In the genomic region with DNA sequence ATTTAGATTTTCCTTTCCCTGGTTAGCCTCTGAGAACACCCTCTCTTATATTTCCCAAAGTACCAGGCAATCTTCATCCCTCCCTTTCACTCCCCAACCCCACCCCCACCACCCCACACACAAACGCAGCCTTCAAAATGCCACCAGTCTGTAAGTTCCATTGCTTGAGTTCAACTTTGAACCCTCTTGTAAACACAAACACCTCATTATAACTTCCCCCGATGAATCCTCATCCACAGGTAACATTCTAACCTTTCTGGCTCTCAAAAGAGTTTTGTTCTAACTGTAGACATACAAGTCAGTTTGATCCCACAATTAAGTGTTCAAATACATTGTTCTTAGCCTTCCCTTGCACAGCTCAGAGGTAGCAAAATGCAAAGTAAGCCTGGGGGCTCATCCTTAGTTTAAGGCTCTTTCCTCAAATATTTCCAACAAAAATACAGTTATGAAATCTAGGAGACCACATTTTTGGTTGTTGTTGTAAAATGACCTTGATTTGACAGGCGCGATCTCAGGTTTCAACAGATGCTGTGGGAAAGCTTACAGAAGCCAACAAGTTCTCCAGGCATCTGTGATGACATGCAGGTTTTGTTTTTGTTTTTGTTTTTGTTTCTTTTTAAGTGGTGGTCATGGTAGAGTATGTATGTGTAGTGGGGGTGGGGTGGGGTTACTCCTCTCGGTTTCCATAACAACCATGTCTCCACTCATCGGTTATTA, we compare ENCODE assay signal across 1 cellular context.
TF ChIP-seq lines count a peak whose summit lies in the region.

No MANE protein-coding gene starts in this region.

TF ChIP-seq in HepG2, 621 proteins besides CTCF, POLR2A, EP300 and RAD21 (continued from another document and continues in another):
- TF ChIP-seq, protein P1, sequence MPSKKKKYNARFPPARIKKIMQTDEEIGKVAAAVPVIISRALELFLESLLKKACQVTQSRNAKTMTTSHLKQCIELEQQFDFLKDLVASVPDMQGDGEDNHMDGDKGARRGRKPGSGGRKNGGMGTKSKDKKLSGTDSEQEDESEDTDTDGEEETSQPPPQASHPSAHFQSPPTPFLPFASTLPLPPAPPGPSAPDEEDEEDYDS (CRISPR knock-in tag; IDR thresholded peaks at IDR 0.05): 0 out of 2 replicates have a peak, but pooled peaks have one; percentile 9
- TF ChIP-seq, protein P2, sequence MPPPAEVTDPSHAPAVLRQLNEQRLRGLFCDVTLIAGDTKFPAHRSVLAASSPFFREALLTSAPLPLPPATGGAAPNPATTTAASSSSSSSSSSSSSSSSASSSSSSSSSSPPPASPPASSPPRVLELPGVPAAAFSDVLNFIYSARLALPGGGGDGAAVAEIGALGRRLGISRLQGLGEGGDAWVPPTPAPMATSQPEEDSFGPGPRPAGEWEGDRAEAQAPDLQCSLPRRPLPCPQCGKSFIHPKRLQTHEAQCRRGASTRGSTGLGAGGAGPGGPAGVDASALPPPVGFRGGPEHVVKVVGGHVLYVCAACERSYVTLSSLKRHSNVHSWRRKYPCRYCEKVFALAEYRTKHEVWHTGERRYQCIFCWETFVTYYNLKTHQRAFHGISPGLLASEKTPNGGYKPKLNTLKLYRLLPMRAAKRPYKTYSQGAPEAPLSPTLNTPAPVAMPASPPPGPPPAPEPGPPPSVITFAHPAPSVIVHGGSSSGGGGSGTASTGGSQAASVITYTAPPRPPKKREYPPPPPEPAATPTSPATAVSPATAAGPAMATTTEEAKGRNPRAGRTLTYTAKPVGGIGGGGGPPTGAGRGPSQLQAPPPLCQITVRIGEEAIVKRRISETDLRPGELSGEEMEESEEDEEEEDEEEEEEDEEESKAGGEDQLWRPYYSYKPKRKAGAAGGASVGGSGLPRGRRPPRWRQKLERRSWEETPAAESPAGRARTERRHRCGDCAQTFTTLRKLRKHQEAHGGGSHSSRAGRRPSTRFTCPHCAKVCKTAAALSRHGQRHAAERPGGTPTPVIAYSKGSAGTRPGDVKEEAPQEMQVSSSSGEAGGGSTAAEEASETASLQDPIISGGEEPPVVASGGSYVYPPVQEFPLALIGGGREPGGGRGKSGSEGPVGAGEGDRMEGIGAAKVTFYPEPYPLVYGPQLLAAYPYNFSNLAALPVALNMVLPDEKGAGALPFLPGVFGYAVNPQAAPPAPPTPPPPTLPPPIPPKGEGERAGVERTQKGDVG (CRISPR knock-in tag; IDR thresholded peaks at IDR 0.05; ENCODE audit: borderline replicate concordance): no peak
- TF ChIP-seq KAT7 (CRISPR knock-in tag; IDR thresholded peaks at IDR 0.05; ENCODE audit: borderline replicate concordance) (no peak), ZNF367 (CRISPR knock-in tag; IDR thresholded peaks at IDR 0.05; ENCODE audit: borderline replicate concordance) (no peak), NR2C2 (CRISPR knock-in tag; IDR thresholded peaks at IDR 0.05; ENCODE audit: borderline replicate concordance) (peak; percentile 51; the same call in 1 of the 2 replicates), CREM (IDR thresholded peaks at IDR 0.05) (peak; percentile 31; the same call in 1 of the 2 replicates), CREM (CRISPR knock-in tag; IDR thresholded peaks at IDR 0.05) (no peak), ZNF781 (CRISPR knock-in tag; IDR thresholded peaks at IDR 0.05; ENCODE audit: borderline replicate concordance, not compliant biosample characterization) (no peak), NPAS2 (CRISPR knock-in tag; IDR thresholded peaks at IDR 0.05; ENCODE audit: borderline replicate concordance) (no peak), BHLHE40 (IDR thresholded peaks at IDR 0.05; ENCODE audit: low read length) (no peak), MXD4 (CRISPR knock-in tag; IDR thresholded peaks at IDR 0.05) (no peak), SOX5 (CRISPR knock-in tag; IDR thresholded peaks at IDR 0.05; ENCODE audit: borderline replicate concordance) (peak; percentile 29; the same call in 1 of the 2 replicates), NCOA2 (CRISPR knock-in tag; IDR thresholded peaks at IDR 0.05) (0 out of 2 replicates have a peak, but pooled peaks have one; percentile 9), ZNF333 (CRISPR knock-in tag; IDR thresholded peaks at IDR 0.05; ENCODE audit: borderline replicate concordance) (no peak), KMT2B (CRISPR knock-in tag; IDR thresholded peaks at IDR 0.05) (no peak), SATB2 (CRISPR knock-in tag; IDR thresholded peaks at IDR 0.05) (no peak), ZNF790 (CRISPR knock-in tag; IDR thresholded peaks at IDR 0.05; ENCODE audit: borderline replicate concordance) (no peak), ZNF878 (CRISPR knock-in tag; IDR thresholded peaks at IDR 0.05) (no peak), JUND (CRISPR knock-in tag; IDR thresholded peaks at IDR 0.05) (no peak), ZFP36 (IDR thresholded peaks at IDR 0.05; ENCODE audit: borderline replicate concordance, low read depth, low read length, partially characterized antibody) (no peak), HDAC2 (CRISPR knock-in tag; IDR thresholded peaks at IDR 0.05) (peak; percentile 42; the same call in 1 of the 2 replicates), KLF15 (CRISPR knock-in tag; IDR thresholded peaks at IDR 0.05; ENCODE audit: borderline replicate concordance) (no peak), ZNF354B (CRISPR knock-in tag; IDR thresholded peaks at IDR 0.05) (no peak), ZNF296 (CRISPR knock-in tag; conservative IDR thresholded peaks at IDR 0.05) (no peak), HMGA1 (CRISPR knock-in tag; conservative IDR thresholded peaks at IDR 0.05) (no peak), HDAC6 (IDR thresholded peaks at IDR 0.05; ENCODE audit: low read depth, low read length) (no peak), TBX2 (CRISPR knock-in tag; IDR thresholded peaks at IDR 0.05; ENCODE audit: borderline replicate concordance) (0 out of 2 replicates have a peak, but pooled peaks have one; percentile 22)
- TF ChIP-seq, protein P3, sequence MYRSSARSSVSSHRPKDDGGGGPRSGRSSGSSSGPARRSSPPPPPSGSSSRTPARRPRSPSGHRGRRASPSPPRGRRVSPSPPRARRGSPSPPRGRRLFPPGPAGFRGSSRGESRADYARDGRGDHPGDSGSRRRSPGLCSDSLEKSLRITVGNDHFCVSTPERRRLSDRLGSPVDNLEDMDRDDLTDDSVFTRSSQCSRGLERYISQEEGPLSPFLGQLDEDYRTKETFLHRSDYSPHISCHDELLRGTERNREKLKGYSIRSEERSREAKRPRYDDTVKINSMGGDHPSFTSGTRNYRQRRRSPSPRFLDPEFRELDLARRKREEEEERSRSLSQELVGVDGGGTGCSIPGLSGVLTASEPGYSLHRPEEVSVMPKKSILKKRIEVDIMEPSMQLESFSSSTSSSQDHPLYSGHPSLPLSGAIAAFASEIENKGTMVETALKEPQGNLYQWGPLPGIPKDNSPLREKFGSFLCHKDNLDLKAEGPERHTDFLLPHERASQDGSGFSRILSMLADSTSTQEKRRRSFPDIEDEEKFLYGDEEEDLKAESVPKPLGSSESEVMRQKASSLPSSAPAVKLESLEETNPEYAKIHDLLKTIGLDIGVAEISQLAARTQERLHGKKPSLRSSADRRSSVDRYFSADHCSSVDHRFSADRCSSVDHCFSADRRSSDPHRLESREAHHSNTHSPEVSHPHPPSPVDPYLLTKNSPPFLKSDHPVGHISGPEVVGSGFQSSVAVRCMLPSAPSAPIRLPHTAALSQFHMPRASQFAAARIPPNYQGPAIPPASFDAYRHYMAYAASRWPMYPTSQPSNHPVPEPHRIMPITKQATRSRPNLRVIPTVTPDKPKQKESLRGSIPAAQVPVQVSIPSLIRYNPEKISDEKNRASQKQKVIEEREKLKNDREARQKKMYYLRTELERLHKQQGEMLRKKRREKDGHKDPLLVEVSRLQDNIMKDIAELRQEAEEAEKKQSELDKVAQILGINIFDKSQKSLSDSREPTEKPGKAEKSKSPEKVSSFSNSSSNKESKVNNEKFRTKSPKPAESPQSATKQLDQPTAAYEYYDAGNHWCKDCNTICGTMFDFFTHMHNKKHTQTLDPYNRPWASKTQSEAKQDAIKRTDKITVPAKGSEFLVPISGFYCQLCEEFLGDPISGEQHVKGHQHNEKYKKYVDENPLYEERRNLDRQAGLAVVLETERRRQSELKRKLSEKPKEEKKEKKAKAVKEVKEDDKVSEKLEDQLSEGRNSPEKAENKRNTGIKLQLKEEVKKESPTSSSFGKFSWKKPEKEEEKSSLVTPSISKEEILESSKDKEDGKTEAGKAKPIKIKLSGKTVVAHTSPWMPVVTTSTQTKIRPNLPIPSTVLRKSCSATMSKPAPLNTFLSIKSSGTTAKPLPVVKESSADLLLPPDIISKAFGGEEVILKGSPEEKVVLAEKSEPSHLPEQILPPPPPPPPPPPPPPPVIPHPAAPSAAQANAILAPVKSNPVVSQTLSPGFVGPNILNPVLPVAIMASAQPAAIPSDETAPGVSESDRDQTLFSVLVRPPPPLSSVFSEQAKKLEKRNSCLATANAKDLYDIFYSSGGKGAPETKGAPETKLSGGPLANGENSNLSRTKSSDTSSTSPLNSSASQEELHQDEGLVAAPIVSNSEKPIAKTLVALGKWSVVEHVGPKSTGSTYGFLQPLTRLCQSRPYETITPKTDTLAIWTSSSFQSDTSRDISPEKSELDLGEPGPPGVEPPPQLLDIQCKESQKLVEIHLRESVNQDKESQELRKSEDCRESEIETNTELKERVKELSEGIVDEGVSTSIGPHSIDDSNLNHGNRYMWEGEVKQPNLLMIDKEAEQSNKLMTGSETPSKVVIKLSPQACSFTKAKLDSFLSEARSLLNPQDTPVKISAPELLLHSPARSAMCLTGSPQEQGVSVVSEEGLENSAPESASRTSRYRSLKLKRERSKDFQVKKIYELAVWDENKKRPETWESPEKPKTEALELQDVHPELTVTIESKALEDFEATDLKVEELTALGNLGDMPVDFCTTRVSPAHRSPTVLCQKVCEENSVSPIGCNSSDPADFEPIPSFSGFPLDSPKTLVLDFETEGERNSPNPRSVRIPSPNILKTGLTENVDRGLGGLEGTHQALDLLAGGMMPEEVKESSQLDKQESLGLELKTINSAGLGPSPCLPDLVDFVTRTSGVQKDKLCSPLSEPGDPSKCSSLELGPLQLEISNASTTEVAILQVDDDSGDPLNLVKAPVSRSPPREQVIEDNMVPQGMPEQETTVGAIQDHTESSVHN (CRISPR knock-in tag; IDR thresholded peaks at IDR 0.05): no peak
- TF ChIP-seq, protein P4, sequence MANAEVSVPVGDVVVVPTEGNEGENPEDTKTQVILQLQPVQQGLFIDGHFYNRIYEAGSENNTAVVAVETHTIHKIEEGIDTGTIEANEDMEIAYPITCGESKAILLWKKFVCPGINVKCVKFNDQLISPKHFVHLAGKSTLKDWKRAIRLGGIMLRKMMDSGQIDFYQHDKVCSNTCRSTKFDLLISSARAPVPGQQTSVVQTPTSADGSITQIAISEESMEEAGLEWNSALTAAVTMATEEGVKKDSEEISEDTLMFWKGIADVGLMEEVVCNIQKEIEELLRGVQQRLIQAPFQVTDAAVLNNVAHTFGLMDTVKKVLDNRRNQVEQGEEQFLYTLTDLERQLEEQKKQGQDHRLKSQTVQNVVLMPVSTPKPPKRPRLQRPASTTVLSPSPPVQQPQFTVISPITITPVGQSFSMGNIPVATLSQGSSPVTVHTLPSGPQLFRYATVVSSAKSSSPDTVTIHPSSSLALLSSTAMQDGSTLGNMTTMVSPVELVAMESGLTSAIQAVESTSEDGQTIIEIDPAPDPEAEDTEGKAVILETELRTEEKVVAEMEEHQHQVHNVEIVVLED (CRISPR knock-in tag; IDR thresholded peaks at IDR 0.05; ENCODE audit: borderline replicate concordance): no peak
- TF ChIP-seq, protein P5, sequence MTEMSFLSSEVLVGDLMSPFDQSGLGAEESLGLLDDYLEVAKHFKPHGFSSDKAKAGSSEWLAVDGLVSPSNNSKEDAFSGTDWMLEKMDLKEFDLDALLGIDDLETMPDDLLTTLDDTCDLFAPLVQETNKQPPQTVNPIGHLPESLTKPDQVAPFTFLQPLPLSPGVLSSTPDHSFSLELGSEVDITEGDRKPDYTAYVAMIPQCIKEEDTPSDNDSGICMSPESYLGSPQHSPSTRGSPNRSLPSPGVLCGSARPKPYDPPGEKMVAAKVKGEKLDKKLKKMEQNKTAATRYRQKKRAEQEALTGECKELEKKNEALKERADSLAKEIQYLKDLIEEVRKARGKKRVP (CRISPR knock-in tag; IDR thresholded peaks at IDR 0.05): no peak
- TF ChIP-seq, protein P6, sequence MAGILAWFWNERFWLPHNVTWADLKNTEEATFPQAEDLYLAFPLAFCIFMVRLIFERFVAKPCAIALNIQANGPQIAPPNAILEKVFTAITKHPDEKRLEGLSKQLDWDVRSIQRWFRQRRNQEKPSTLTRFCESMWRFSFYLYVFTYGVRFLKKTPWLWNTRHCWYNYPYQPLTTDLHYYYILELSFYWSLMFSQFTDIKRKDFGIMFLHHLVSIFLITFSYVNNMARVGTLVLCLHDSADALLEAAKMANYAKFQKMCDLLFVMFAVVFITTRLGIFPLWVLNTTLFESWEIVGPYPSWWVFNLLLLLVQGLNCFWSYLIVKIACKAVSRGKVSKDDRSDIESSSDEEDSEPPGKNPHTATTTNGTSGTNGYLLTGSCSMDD (CRISPR knock-in tag; IDR thresholded peaks at IDR 0.05): no peak
- TF ChIP-seq, protein P7, sequence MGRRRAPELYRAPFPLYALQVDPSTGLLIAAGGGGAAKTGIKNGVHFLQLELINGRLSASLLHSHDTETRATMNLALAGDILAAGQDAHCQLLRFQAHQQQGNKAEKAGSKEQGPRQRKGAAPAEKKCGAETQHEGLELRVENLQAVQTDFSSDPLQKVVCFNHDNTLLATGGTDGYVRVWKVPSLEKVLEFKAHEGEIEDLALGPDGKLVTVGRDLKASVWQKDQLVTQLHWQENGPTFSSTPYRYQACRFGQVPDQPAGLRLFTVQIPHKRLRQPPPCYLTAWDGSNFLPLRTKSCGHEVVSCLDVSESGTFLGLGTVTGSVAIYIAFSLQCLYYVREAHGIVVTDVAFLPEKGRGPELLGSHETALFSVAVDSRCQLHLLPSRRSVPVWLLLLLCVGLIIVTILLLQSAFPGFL (CRISPR knock-in tag; IDR thresholded peaks at IDR 0.05): no peak
- TF ChIP-seq, protein P8, sequence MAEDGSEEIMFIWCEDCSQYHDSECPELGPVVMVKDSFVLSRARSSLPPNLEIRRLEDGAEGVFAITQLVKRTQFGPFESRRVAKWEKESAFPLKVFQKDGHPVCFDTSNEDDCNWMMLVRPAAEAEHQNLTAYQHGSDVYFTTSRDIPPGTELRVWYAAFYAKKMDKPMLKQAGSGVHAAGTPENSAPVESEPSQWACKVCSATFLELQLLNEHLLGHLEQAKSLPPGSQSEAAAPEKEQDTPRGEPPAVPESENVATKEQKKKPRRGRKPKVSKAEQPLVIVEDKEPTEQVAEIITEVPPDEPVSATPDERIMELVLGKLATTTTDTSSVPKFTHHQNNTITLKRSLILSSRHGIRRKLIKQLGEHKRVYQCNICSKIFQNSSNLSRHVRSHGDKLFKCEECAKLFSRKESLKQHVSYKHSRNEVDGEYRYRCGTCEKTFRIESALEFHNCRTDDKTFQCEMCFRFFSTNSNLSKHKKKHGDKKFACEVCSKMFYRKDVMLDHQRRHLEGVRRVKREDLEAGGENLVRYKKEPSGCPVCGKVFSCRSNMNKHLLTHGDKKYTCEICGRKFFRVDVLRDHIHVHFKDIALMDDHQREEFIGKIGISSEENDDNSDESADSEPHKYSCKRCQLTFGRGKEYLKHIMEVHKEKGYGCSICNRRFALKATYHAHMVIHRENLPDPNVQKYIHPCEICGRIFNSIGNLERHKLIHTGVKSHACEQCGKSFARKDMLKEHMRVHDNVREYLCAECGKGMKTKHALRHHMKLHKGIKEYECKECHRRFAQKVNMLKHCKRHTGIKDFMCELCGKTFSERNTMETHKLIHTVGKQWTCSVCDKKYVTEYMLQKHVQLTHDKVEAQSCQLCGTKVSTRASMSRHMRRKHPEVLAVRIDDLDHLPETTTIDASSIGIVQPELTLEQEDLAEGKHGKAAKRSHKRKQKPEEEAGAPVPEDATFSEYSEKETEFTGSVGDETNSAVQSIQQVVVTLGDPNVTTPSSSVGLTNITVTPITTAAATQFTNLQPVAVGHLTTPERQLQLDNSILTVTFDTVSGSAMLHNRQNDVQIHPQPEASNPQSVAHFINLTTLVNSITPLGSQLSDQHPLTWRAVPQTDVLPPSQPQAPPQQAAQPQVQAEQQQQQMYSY (CRISPR knock-in tag; IDR thresholded peaks at IDR 0.05): no peak
